8 cellular contexts compared by ENCODE assay signal in the genomic region with DNA sequence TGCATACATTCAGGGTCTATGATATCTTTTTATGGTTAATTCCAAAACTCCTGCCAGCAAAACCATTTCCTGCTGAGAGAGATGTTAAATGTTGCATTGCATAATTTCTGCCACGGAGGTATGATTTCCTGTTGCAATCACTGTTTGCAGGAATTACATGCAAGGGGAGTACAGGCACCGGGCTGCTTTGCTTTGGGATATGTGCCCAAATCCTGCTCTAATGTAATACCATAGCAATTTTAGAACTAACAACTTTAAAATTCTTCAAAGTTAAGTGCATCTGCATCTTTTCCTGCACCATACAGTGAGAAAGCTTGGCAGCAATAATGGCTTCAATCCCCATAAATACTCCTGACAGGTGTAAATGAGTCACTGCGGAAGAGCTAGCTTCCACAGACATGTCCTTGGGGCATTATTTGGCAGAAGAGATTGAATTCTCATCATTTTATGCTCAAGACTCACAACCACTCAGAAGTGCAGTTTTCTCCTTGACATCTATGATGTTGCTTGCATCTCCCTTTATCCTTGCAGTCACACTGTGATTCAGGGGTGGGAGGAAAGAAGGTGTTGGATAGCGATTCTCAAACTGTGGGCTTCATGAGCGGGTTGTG. TPM values are rescaled to one million over a fixed set of nuclear protein-coding genes. Genes with fewer than 3 reads are reported as not detected.
DNase-seq lines count a peak whose midpoint lies in the region; ATAC-seq and TF ChIP-seq lines count a peak whose summit lies in the region.
"Had no signal": no experiment of that assay in that cellular context is flagged by ENCODE, and none has a peak within 500 bp of the region (broad histone marks: within the 10 kb centered on the region; RNA-seq: fewer than 3 reads in every experiment).

No MANE protein-coding gene starts in this region.

- H3K23ac ChIP-seq in neuronal stem cell (ENCODE audit: low read depth, low read length, poor library complexity): no peak overlapping the region

- no peak for TF ChIP-seq POLR2A in HCT116 (IDR thresholded peaks at IDR 0.05; ENCODE audit: borderline replicate concordance, extremely low read depth, insufficient read depth, insufficient read length)

- peak; percentile 79 for ATAC-seq in HCT116

- POLR2A ChIA-PET in HCT116 (lab: Charles Lee): no interaction called here
- POLR2A ChIA-PET in GM10248 (lab: Yijun Ruan, JAX): no interaction called here

- H2BK15ac ChIP-seq in neuronal stem cell (ENCODE audit: low read length): no peak overlapping the region

- H3K27ac ChIP-seq in HCT116 (ENCODE audit: low read depth, low read length) (peak overlapping the region; percentile 63), smooth muscle cell (ENCODE audit: low read depth) (no peak overlapping the region), neuronal stem cell (replicated peaks; ENCODE audit: low read length) (no peak overlapping the region)

- no peak overlapping the region for H3K14ac ChIP-seq in neuronal stem cell (ENCODE audit: low read length)

- no peak overlapping the region for H2BK12ac ChIP-seq in neuronal stem cell (ENCODE audit: low read length)

- H2AK5ac ChIP-seq in neuronal stem cell (ENCODE audit: low read depth, low read length): no peak overlapping the region

- H3K79me2 ChIP-seq in HCT116 (ENCODE audit: insufficient read depth, low read length): no peaks in the 10 kb centered on the region
- peaks cover 26% of the 10 kb centered on the region for H3K79me2 ChIP-seq in smooth muscle cell (ENCODE audit: low read depth)

- BruUV-seq in HCT116 (replicated peaks; lab: Mats Ljungman, UMichigan): no TSS peak

- RAD21 ChIA-PET in HCT116 (lab: Charles Lee; ENCODE audit: low non-redundant PET in 1 of 2, low total read pairs in 2 of 2, uncharacterized antibody in 2 of 2, unreplicated experiment in 2 of 2): interaction anchor here in 1 of 2 experiments (1.6 kb wide), 1 partner anchor 30 kb away, joined by 3 read pairs; the partner anchor contains the start of gene TRIM2

- peaks cover 33 to 35% of the 10 kb centered on the region in 2 experiments for H3K4me1 ChIP-seq in HCT116 (ENCODE audit: control insufficient read depth in 1 of 2, insufficient read depth in 2 of 2, low read length in 2 of 2)
- peaks cover 9% of the 10 kb centered on the region for H3K4me1 ChIP-seq in smooth muscle cell (ENCODE audit: low read depth)
- peaks cover 1 to 14% of the 10 kb centered on the region in 2 donors for H3K4me1 ChIP-seq in neuronal stem cell (ENCODE audit: control insufficient read depth in 2 of 2, insufficient read depth in 1 of 2, low read depth in 1 of 2, low read length in 2 of 2)

- H3K36me3 ChIP-seq in HCT116 (ENCODE audit: control insufficient read depth in 1 of 2, insufficient read depth in 2 of 2, low read length in 2 of 2): no peaks in the 10 kb centered on the region
- no peaks in the 10 kb centered on the region for H3K36me3 ChIP-seq in smooth muscle cell (ENCODE audit: low read depth)
- peaks cover 0 to 44% of the 10 kb centered on the region in 2 donors for H3K36me3 ChIP-seq in neuronal stem cell (replicated peaks in 1 of 2; ENCODE audit: control insufficient read depth in 2 of 2, insufficient read depth in 2 of 2, low read length in 2 of 2)

- H3K9me2 ChIP-seq in HCT116 (ENCODE audit: insufficient read depth): no peaks in the 10 kb centered on the region

- CTCF ChIA-PET in HCT116 (lab: Charles Lee): no interaction called here
- CTCF ChIA-PET in GM10248 (lab: Yijun Ruan, JAX): no interaction called here

- no peak overlapping the region for H2BK5ac ChIP-seq in neuronal stem cell (ENCODE audit: low read length)

- no peak overlapping the region for H3K9ac ChIP-seq in HCT116 (ENCODE audit: low read length)
- H3K9ac ChIP-seq in smooth muscle cell (ENCODE audit: low read depth): no peak overlapping the region
- H3K9ac ChIP-seq in neuronal stem cell (ENCODE audit: low read depth, low read length, poor library complexity): no peak overlapping the region

- H3K79me1 ChIP-seq in neuronal stem cell (ENCODE audit: low read depth, low read length): no peaks in the 10 kb centered on the region

- no peak overlapping the region for H2AFZ ChIP-seq in HCT116 (ENCODE audit: low read depth, low read length, poor library complexity, severe bottlenecking)
- no peak overlapping the region for H2AFZ ChIP-seq in smooth muscle cell (ENCODE audit: low read depth)
- no peak overlapping the region for H2AFZ ChIP-seq in neuronal stem cell (ENCODE audit: low read length)

- H3K9me3 ChIP-seq in HCT116 (ENCODE audit: control insufficient read depth in 1 of 2, insufficient read depth in 1 of 2, low read depth in 1 of 2, low read length in 2 of 2): no peaks in the 10 kb centered on the region
- H3K9me3 ChIP-seq in smooth muscle cell (replicated peaks; ENCODE audit: low read depth): no peaks in the 10 kb centered on the region
- H3K9me3 ChIP-seq in neuronal stem cell (replicated peaks in 1 of 2; ENCODE audit: control insufficient read depth in 2 of 2, insufficient read depth in 1 of 2, low read depth in 1 of 2, low read length in 2 of 2): peaks cover 0 to 8% of the 10 kb centered on the region in 2 donors

- intact Hi-C loops in HCT116 (cut with micrococcal nuclease): loop anchor here (2.0 kb wide), 1 partner anchor 85 kb away; no protein-coding TSS in a partner anchor
- intact Hi-C loops in posterior cingulate gyrus (cut with DNase I): no loop called here

- no peak overlapping the region for H3K18ac ChIP-seq in neuronal stem cell (ENCODE audit: low read length)

- no peak overlapping the region for H4K91ac ChIP-seq in neuronal stem cell (ENCODE audit: low read depth, low read length, poor library complexity)

- in situ Hi-C loops in SK-MEL-5 (cut with HindIII; ENCODE audit: low pct_unique_long_range_greater_than_20kb, low sequenced_read_pairs): no loop called here

- H3K4me2 ChIP-seq in HCT116 (ENCODE audit: low read length) (peak overlapping the region; percentile 58), smooth muscle cell (peak overlapping the region; percentile 13), neuronal stem cell (ENCODE audit: insufficient read depth, low read length, poor library complexity, severe bottlenecking) (no peak overlapping the region)

- peaks cover 13% of the 10 kb centered on the region for H3F3A ChIP-seq in smooth muscle cell (ENCODE audit: low read depth)

- H3K4me3 ChIP-seq in HCT116 (replicated peaks in 1 of 2; ENCODE audit: low read depth in 1 of 2, low read length in 2 of 2) (peak overlapping the region in 1 of 2 experiments; percentile 4; a peak in 1 of 4 replicates), foreskin fibroblast (ENCODE audit: low read depth in 1 of 2, low read length in 2 of 2) (no peak overlapping the region), smooth muscle cell (no peak overlapping the region), neuronal stem cell (ENCODE audit: low read length in 2 of 2) (no peak overlapping the region)

- H2BK120ac ChIP-seq in neuronal stem cell (ENCODE audit: low read depth, low read length): no peak overlapping the region

- H4K20me1 ChIP-seq in HCT116 (ENCODE audit: insufficient read depth) (no peaks in the 10 kb centered on the region), smooth muscle cell (ENCODE audit: low read depth) (peaks cover 89% of the 10 kb centered on the region)

- DNase-seq in HCT116 (ENCODE audit: low read depth, low spot score) (peak; percentile 78), SK-MEL-5 (ENCODE audit: low read depth, low spot score) (peak; percentile 17), foreskin fibroblast (peak; percentile 87 to 92), smooth muscle cell (lab: John Stamatoyannopoulos, UW; ENCODE audit: unreplicated experiment) (no peak), neuronal stem cell (ENCODE audit: low spot score) (no peak), GM10248 (ENCODE audit: extremely low spot score) (no peak), posterior cingulate gyrus (no peak)
- DNase-seq: activated naive CD4-positive, alpha-beta T cell treated with anti-CD3 and anti-CD28 coated beads, Interleukin-2, amount 50 U/mL, for 16 hours had no signal

- no peak; the same call in 1 of the 2 replicates for TF ChIP-seq RAD21 in HCT116 (IDR thresholded peaks at IDR 0.05; ENCODE audit: low read depth)

- TF ChIP-seq CTCF in HCT116 (IDR thresholded peaks at IDR 0.05 in 2 of 3, conservative IDR thresholded peaks at IDR 0.05 in 1 of 3; ENCODE audit: borderline replicate concordance in 1 of 3, insufficient read depth in 1 of 3, low read depth in 2 of 3, low read length in 2 of 3): no peak
- TF ChIP-seq CTCF in foreskin fibroblast (IDR thresholded peaks at IDR 0.05; ENCODE audit: low read depth, low read length): no peak
- TF ChIP-seq CTCF in smooth muscle cell (IDR thresholded peaks at IDR 0.05; ENCODE audit: borderline replicate concordance, insufficient read depth, poor library complexity, severe bottlenecking): no peak
- TF ChIP-seq CTCF in GM10248 (IDR thresholded peaks at IDR 0.05; ENCODE audit: control extremely low read depth, extremely low read depth, low read depth, missing control alignments): no peak

- H3K4ac ChIP-seq in neuronal stem cell (ENCODE audit: low read length): no peak overlapping the region

- 39% methylated on average over 5 of the region's 5 CpGs for WGBS in smooth muscle cell (ENCODE audit: low lambda C conversion rate)
- WGBS in neuronal stem cell (ENCODE audit: extremely low coverage in 2 of 2, insufficient read length in 2 of 2, insufficient replicate concordance in 1 of 2), 2 donors: no CpG with 5 or more reads among the region's 5 CpGs

- H3K27me3 ChIP-seq in HCT116 (ENCODE audit: insufficient read depth, low read length) (no peaks in the 10 kb centered on the region), smooth muscle cell (ENCODE audit: low read depth) (no peaks in the 10 kb centered on the region), neuronal stem cell (ENCODE audit: control insufficient read depth in 3 of 3, insufficient read depth in 3 of 3, low read depth in 1 of 3, low read length in 3 of 3) (no peaks in the 10 kb centered on the region)

- no peak overlapping the region for H4K8ac ChIP-seq in neuronal stem cell (ENCODE audit: low read depth, low read length)

TF ChIP-seq in HCT116, 20 proteins besides CTCF, POLR2A, EP300 and RAD21 (continues in another document):
- TF ChIP-seq ATF3 (IDR thresholded peaks at IDR 0.05) (peak; percentile 33; the same call in 1 of the 2 replicates), POLR2AphosphoS5 (IDR thresholded peaks at IDR 0.05; ENCODE audit: low read depth, low read length) (peak; percentile 55), FOSL1 (IDR thresholded peaks at IDR 0.05; ENCODE audit: low read depth) (peak; percentile 90)

RNA-seq across cellular contexts. Expression of gene TRIM2, which starts 29.6 kb away (rescaled TPM):
- total RNA-seq in HCT116 (2021; ENCODE audit: unreplicated experiment) (41.4 TPM), smooth muscle cell (29.4 and 33.4 TPM in 2 replicates)
- polyA plus RNA-seq in HCT116 (2012): 18.1 and 23.8 TPM in 2 replicates
- 127 and 131 TPM in 2 replicates for total RNA-seq in SK-MEL-5 (2014; rRNA removed; shearing (Covaris generic))
- 69.0 and 87.0 TPM in 2 replicates for polyA plus RNA-seq in SK-MEL-5 (2015; cell fraction: cytosol; rRNA removed)
- polyA plus RNA-seq in SK-MEL-5 (2015; cell fraction: nucleus; rRNA removed): 57.7 and 62.0 TPM in 2 replicates
- 8.0 and 9.1 TPM in 2 replicates for polyA plus RNA-seq in smooth muscle cell
- 33.1 TPM for polyA plus RNA-seq in neuronal stem cell (2013, experiment 1 of 2)
- 34.5 TPM for polyA plus RNA-seq in neuronal stem cell (2013, experiment 2 of 2)

Comparison
In these comparisons a context has a peak if more than half of its experiments do, and no peak if none do; other contexts are left out.
1. DNase-seq: peak in HCT116 (single experiment), SK-MEL-5 (single experiment) and foreskin fibroblast (2 of 2); none in smooth muscle cell (single experiment), neuronal stem cell (single experiment), GM10248 (single experiment) and posterior cingulate gyrus (0 of 10).